Comparison of ENCODE assay signal across 15 cellular contexts in the genomic region with DNA sequence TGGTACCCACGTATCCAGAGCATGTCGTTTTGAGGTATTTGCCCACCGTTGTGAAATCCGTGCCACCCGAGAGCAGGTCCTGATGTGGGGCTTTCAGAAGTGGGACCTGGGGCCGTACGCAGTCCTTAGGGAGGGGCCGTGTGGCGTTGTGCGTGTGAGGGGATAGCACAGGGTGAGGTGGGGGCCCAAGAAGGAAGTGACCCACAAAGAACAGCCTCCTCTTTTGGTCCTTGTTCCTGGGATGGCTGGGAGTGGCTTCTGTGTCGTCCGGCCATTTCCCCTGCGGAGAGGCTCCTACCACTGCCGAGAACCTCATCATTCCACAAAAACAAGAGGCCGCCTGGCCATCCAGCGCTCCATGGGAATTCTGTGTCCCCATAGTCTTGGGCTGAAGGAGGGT. TPM values are rescaled to one million over a fixed set of nuclear protein-coding genes. Genes with fewer than 3 reads are reported as not detected.
DNase-seq lines count a peak whose midpoint lies in the region; ATAC-seq and TF ChIP-seq lines count a peak whose summit lies in the region.
"Had no signal": no experiment of that assay in that cellular context is flagged by ENCODE, and none has a peak within 500 bp of the region (broad histone marks: within the 10 kb centered on the region; RNA-seq: fewer than 3 reads in every experiment).

No MANE protein-coding gene starts in this region.

- H3K4me3 Mint-ChIP-seq in activated T-helper 17 cell treated with anti-CD3 and anti-CD28 coated beads, Interleukin-2, amount 50 U/mL, for 72 hours: no peak overlapping the region
- H3K4me3 Mint-ChIP-seq in stimulated activated effector memory CD8-positive, alpha-beta T cell treated with anti-CD3 and anti-CD28 coated beads, Interleukin-12 subunit alpha, Interleukin-12 subunit beta, amount 100 ng/mL, for 72 hours: no peak overlapping the region
- H3K4me3 Mint-ChIP-seq: CD8-positive, alpha-beta memory T cell; GM23338; H9 had no signal

- TF ChIP-seq CTCF in GM13977 (IDR thresholded peaks at IDR 0.05; ENCODE audit: extremely low read depth, insufficient read depth, missing control alignments): no peak
- TF ChIP-seq CTCF in lower lobe of right lung (IDR thresholded peaks at IDR 0.05): no peak

- peaks cover 67% of the 10 kb centered on the region for H3K36me3 Mint-ChIP-seq in activated T-helper 17 cell treated with anti-CD3 and anti-CD28 coated beads, Interleukin-2, amount 50 U/mL, for 72 hours (ENCODE audit: low read depth)
- peaks cover 74% of the 10 kb centered on the region for H3K36me3 Mint-ChIP-seq in stimulated activated effector memory CD8-positive, alpha-beta T cell treated with anti-CD3 and anti-CD28 coated beads, Interleukin-12 subunit alpha, Interleukin-12 subunit beta, amount 100 ng/mL, for 72 hours

- peaks cover 6% of the 10 kb centered on the region for H3K4me1 Mint-ChIP-seq in activated T-helper 17 cell treated with anti-CD3 and anti-CD28 coated beads, Interleukin-2, amount 50 U/mL, for 72 hours
- peaks cover 17% of the 10 kb centered on the region for H3K4me1 Mint-ChIP-seq in stimulated activated effector memory CD8-positive, alpha-beta T cell treated with anti-CD3 and anti-CD28 coated beads, Interleukin-12 subunit alpha, Interleukin-12 subunit beta, amount 100 ng/mL, for 72 hours
- H3K4me1 Mint-ChIP-seq: CD8-positive, alpha-beta memory T cell had no signal

- H3K27ac Mint-ChIP-seq in activated T-helper 17 cell treated with anti-CD3 and anti-CD28 coated beads, Interleukin-2, amount 50 U/mL, for 72 hours: peak overlapping the region; percentile 55
- H3K27ac Mint-ChIP-seq in stimulated activated effector memory CD8-positive, alpha-beta T cell treated with anti-CD3 and anti-CD28 coated beads, Interleukin-12 subunit alpha, Interleukin-12 subunit beta, amount 100 ng/mL, for 72 hours: peak overlapping the region; percentile 29
- H3K27ac Mint-ChIP-seq: H9 had no signal

- intact Hi-C loops in lower lobe of right lung (cut with DNase I): no loop called here

- H3K27ac ChIP-seq in lower lobe of right lung: no peak overlapping the region
- H3K27ac ChIP-seq: A549, C4-2B had no signal

- no peaks in the 10 kb centered on the region for H3K27me3 ChIP-seq in lower lobe of right lung (ENCODE audit: low read depth)
- H3K27me3 ChIP-seq: BE2C had no signal

- no peak overlapping the region for H3K4me3 ChIP-seq in lower lobe of right lung
- H3K4me3 ChIP-seq: A549, GM23338 had no signal

- in situ Hi-C loops in GM13977 (cut with MboI; ENCODE audit: low pct_unique_long_range_greater_than_20kb, low sequenced_read_pairs, unreplicated experiment): no loop called here

- no peaks in the 10 kb centered on the region for H3K27me3 Mint-ChIP-seq in activated T-helper 17 cell treated with anti-CD3 and anti-CD28 coated beads, Interleukin-2, amount 50 U/mL, for 72 hours

- ATAC-seq in activated T-helper 17 cell treated with anti-CD3 and anti-CD28 coated beads, Interleukin-2, amount 50 U/mL, for 72 hours (replicated peaks): no peak
- ATAC-seq in lower lobe of right lung (no peak), HG03097 (IDR thresholded peaks at IDR 0.05; ENCODE audit: low FRiP score, unreplicated experiment) (no peak), HG03521 (IDR thresholded peaks at IDR 0.05; ENCODE audit: unreplicated experiment) (no peak)
- ATAC-seq in stimulated activated effector memory CD8-positive, alpha-beta T cell treated with anti-CD3 and anti-CD28 coated beads, Interleukin-12 subunit alpha, Interleukin-12 subunit beta, amount 100 ng/mL, for 72 hours: no peak
- ATAC-seq: A549, GM23338, HepG2 had no signal

- H3K9me3 ChIP-seq in lower lobe of right lung: no peaks in the 10 kb centered on the region
- H3K9me3 ChIP-seq: A549, BE2C, Caco-2 had no signal

- H3K4me1 ChIP-seq in lower lobe of right lung: no peaks in the 10 kb centered on the region
- H3K4me1 ChIP-seq: A549, Caco-2 had no signal

- H3K36me3 ChIP-seq in lower lobe of right lung: peaks cover 94% of the 10 kb centered on the region

- no peaks in the 10 kb centered on the region for H3K9me3 Mint-ChIP-seq in activated T-helper 17 cell treated with anti-CD3 and anti-CD28 coated beads, Interleukin-2, amount 50 U/mL, for 72 hours
- H3K9me3 Mint-ChIP-seq in stimulated activated effector memory CD8-positive, alpha-beta T cell treated with anti-CD3 and anti-CD28 coated beads, Interleukin-12 subunit alpha, Interleukin-12 subunit beta, amount 100 ng/mL, for 72 hours: no peaks in the 10 kb centered on the region
- H3K9me3 Mint-ChIP-seq: CD8-positive, alpha-beta memory T cell had no signal

- DNase-seq in GM13977 (ENCODE audit: low spot score) (peak; percentile 13), lower lobe of right lung (peak; percentile 18)
- DNase-seq in stimulated activated effector memory CD8-positive, alpha-beta T cell treated with anti-CD3 and anti-CD28 coated beads, Interleukin-12 subunit alpha, Interleukin-12 subunit beta, amount 100 ng/mL, for 72 hours (ENCODE audit: low spot score in 2 of 2): no peak
- DNase-seq: BE2C; Caco-2; CD8-positive, alpha-beta memory T cell; DMS53; H9 had no signal

RNA-seq across cellular contexts. Expression of a gene that starts 17.0 kb away (rescaled TPM):
- 1 to 10 TPM; 1.1 to 1.2 TPM for total RNA-seq in activated T-helper 17 cell treated with anti-CD3 and anti-CD28 coated beads, Interleukin-2, amount 50 U/mL, for 72 hours
- total RNA-seq in lower lobe of right lung: 1.9 TPM

Comparison
In these comparisons a context has a peak if more than half of its experiments do, and no peak if none do; other contexts are left out.
1. DNase-seq: peak in GM13977 (single experiment) and lower lobe of right lung (single experiment); none in stimulated activated effector memory CD8-positive, alpha-beta T cell treated with anti-CD3 and anti-CD28 coated beads, Interleukin-12 subunit alpha, Interleukin-12 subunit beta, amount 100 ng/mL, for 72 hours (0 of 2).